In the genomic region with DNA sequence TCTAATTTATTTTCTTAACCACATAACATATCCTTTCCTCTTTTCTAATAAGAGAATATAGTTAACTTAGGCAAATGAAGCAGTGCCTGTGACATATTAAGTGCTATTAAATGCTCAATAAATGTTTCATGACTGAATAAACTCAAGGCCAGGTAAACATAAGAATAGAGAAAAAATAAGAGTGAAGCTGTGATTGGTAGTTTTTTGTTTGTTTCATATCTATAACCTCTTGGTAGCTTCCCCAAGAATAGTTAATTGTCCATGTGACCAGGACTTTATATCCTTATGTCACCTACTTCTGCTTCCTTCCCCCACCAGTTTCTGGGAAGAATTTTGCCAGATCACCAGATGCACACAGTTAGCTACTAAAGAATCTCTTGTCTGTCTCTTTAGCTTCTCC, we compare ENCODE assay signal across 24 cellular contexts.
DNase-seq lines count a peak whose midpoint lies in the region; ATAC-seq and TF ChIP-seq lines count a peak whose summit lies in the region.
"Had no signal": no experiment of that assay in that cellular context is flagged by ENCODE, and none has a peak within 500 bp of the region (broad histone marks: within the 10 kb centered on the region; RNA-seq: fewer than 3 reads in every experiment).

No MANE protein-coding gene starts in this region.

- H3K27ac ChIP-seq in 22Rv1, result peak overlapping the region; percentile 45
- H3K27ac ChIP-seq: BLaER1 had no signal

- ATAC-seq in HG03139 (IDR thresholded peaks at IDR 0.05; ENCODE audit: unreplicated experiment), result no peak
- ATAC-seq: GM12878 had no signal

- no peak overlapping the region for H3K4me3 ChIP-seq in LNCaP clone FGC (ENCODE audit: low read depth, low read length)
- H3K4me3 ChIP-seq: BLaER1, GM12878 had no signal

- TF ChIP-seq CTCF in 22Rv1 (IDR thresholded peaks at IDR 0.05), result no peak
- TF ChIP-seq CTCF in LNCaP clone FGC (IDR thresholded peaks at IDR 0.05; ENCODE audit: control insufficient read depth, extremely low read depth, insufficient read depth), result no peak

- DNase-seq in DMS 273 (lab: John Stamatoyannopoulos, UW; ENCODE audit: unreplicated experiment) (peak; percentile 43), DMS 273 treated with DMSO at 0.1 percent for 48 hours (lab: John Stamatoyannopoulos, UW) (no peak), LNCaP clone FGC (ENCODE audit: low read depth) (peak; percentile 82), OCI-M1 (lab: John Stamatoyannopoulos, UW) (peak; percentile 13), T1000 (lab: John Stamatoyannopoulos, UW) (no peak), NOMO-1 (lab: John Stamatoyannopoulos, UW; ENCODE audit: unreplicated experiment in 2 of 2) (no peak)
- DNase-seq: 8988T; ACHN; BE2C; C1 segment of cervical spinal cord; CD4-positive, alpha-beta memory T cell; CD4-positive, CD25-positive, alpha-beta regulatory T cell; CD8-positive, alpha-beta memory T cell; COR-L47; DMS153; DMS53; DMS79; DND-41; EL; GDM1 had no signal

Comparison
In these comparisons a context has a peak if more than half of its experiments do, and no peak if none do; other contexts are left out.
1. DNase-seq: peak in DMS 273 (single experiment), LNCaP clone FGC (single experiment) and OCI-M1 (single experiment); none in DMS 273 treated with DMSO at 0.1 percent for 48 hours (single experiment), T1000 (single experiment) and NOMO-1 (0 of 2).